8 cellular contexts compared by ENCODE assay signal in genomic region chr16:29848420-29849297, GRCh38. TPM values are rescaled to one million over a fixed set of nuclear protein-coding genes. Genes with fewer than 3 reads are reported as not detected.
DNase-seq lines count a peak whose midpoint lies in the region; ATAC-seq and FAIRE-seq lines count a peak whose summit lies in the region.

No MANE protein-coding gene starts in this region.

- H2BK5ac ChIP-seq in mesendoderm (ENCODE audit: low read length): no peak overlapping the region

- H3K18ac ChIP-seq in mesendoderm (ENCODE audit: low read length): no peak overlapping the region

- H3K9ac ChIP-seq in mesendoderm (ENCODE audit: low read length): no peak overlapping the region

- H3K79me2 ChIP-seq in mesendoderm (ENCODE audit: control insufficient read depth, insufficient read depth, low read length): no peaks in the 10 kb centered on the region

- no peaks in the 10 kb centered on the region for H3K79me1 ChIP-seq in mesendoderm (ENCODE audit: low read length)

- no peak overlapping the region for H2AK5ac ChIP-seq in mesendoderm (ENCODE audit: low read length)

- H3K4me1 Mint-ChIP-seq in effector memory CD8-positive, alpha-beta T cell (ENCODE audit: low read depth in 2 of 2): peaks cover 3 to 6% of the 10 kb centered on the region in 2 donors

- DNase-seq in AG08395 (ENCODE audit: low spot score) (peak; percentile 75), GM19239 (ENCODE audit: insufficient read length, low spot score) (peak; percentile 84), NCI-H69 (lab: John Stamatoyannopoulos, UW) (peak; percentile 84), mesendoderm (peak; percentile 62)
- DNase-seq in activated CD8-positive, alpha-beta memory T cell treated with anti-CD3 and anti-CD28 coated beads for 1 hour (ENCODE audit: extremely low read depth in 1 of 2, low read depth in 1 of 2): peak; percentile 62 to 78
- DNase-seq in effector memory CD8-positive, alpha-beta T cell: peak; percentile 75 to 78 (median 76)
- peak; percentile 75 to 81 for DNase-seq in stimulated activated CD8-positive, alpha-beta memory T cell treated with anti-CD3 and anti-CD28 coated beads, Interleukin-2, amount 100 ng/mL, for 48 hours (ENCODE audit: low read depth in 2 of 2)

- no peaks in the 10 kb centered on the region for H3K36me3 ChIP-seq in mesendoderm (ENCODE audit: control insufficient read depth, insufficient read depth, low read length)

- H3K4me1 ChIP-seq in mesendoderm (ENCODE audit: control insufficient read depth, low read depth, low read length): peaks cover 3% of the 10 kb centered on the region

- peak overlapping the region; percentile 36 to 78 for H3K27ac Mint-ChIP-seq in effector memory CD8-positive, alpha-beta T cell

- no peak overlapping the region for H2BK15ac ChIP-seq in mesendoderm (replicated peaks; ENCODE audit: low read depth)

- H3K27me3 Mint-ChIP-seq in effector memory CD8-positive, alpha-beta T cell: no peaks in the 10 kb centered on the region

- H4K5ac ChIP-seq in mesendoderm (ENCODE audit: low read length): no peak overlapping the region

- no peak overlapping the region for H3K27ac ChIP-seq in mesendoderm (ENCODE audit: low read depth, low read length)

- no peak overlapping the region for H3K4ac ChIP-seq in mesendoderm (ENCODE audit: low read depth, low read length)

- H3K27me3 ChIP-seq in mesendoderm (ENCODE audit: insufficient read depth, low read length, poor library complexity): no peaks in the 10 kb centered on the region

- H3K9me3 Mint-ChIP-seq in effector memory CD8-positive, alpha-beta T cell: no peaks in the 10 kb centered on the region

- peak; percentile 98 for ATAC-seq in effector memory CD8-positive, alpha-beta T cell (replicated peaks)
- ATAC-seq in HG03139 (IDR thresholded peaks at IDR 0.05; ENCODE audit: unreplicated experiment): no peak

- H2BK120ac ChIP-seq in mesendoderm (ENCODE audit: low read depth, low read length): no peak overlapping the region

- H3K4me2 ChIP-seq in mesendoderm (ENCODE audit: low read length): no peak overlapping the region

- peaks cover 39% of the 10 kb centered on the region for H3K36me3 Mint-ChIP-seq in effector memory CD8-positive, alpha-beta T cell (ENCODE audit: insufficient read depth)

- H3K4me3 ChIP-seq in mesendoderm (ENCODE audit: low read length): no peak overlapping the region

- FAIRE-seq in GM19239 (lab: Jason Lieb, UNC): peak; percentile 80

- no peak overlapping the region for H3K4me3 Mint-ChIP-seq in effector memory CD8-positive, alpha-beta T cell

- H3K23ac ChIP-seq in mesendoderm (ENCODE audit: low read length): no peak overlapping the region

- H4K8ac ChIP-seq in mesendoderm (ENCODE audit: low read depth, low read length): no peak overlapping the region

- H3K56ac ChIP-seq in mesendoderm (ENCODE audit: low read length): no peak overlapping the region

- WGBS in mesendoderm (ENCODE audit: extremely low coverage, insufficient coverage, low lambda C conversion rate): no CpG with 5 or more reads among the region's 15 CpGs

RNA-seq across cellular contexts. Expression of gene CDIPT, which starts 14.4 kb away (rescaled TPM):
- 47.5 TPM for polyA plus RNA-seq in mesendoderm (2013, experiment 1 of 2)
- polyA plus RNA-seq in mesendoderm (2013, experiment 2 of 2): 46.8 TPM

RNA-seq across cellular contexts. Expression of gene MVP, which starts 28.4 kb away (rescaled TPM):
- 0.13 TPM for polyA plus RNA-seq in mesendoderm (2013, experiment 1 of 2)
- polyA plus RNA-seq in mesendoderm (2013, experiment 2 of 2): 0.18 TPM

RNA-seq across cellular contexts. Expression of gene PAGR1, which starts 32.7 kb away (rescaled TPM):
- 59.4 TPM for polyA plus RNA-seq in mesendoderm (2013, experiment 1 of 2)
- polyA plus RNA-seq in mesendoderm (2013, experiment 2 of 2): 59.3 TPM

RNA-seq across cellular contexts. Expression of gene PRRT2, which starts 36.7 kb away (rescaled TPM):
- polyA plus RNA-seq in mesendoderm (2013, experiment 1 of 2): 2.4 TPM
- 2.5 TPM for polyA plus RNA-seq in mesendoderm (2013, experiment 2 of 2)

RNA-seq across cellular contexts. Expression of gene MAZ, which starts 42.3 kb away (rescaled TPM):
- polyA plus RNA-seq in mesendoderm (2013, experiment 1 of 2): 156 TPM
- 158 TPM for polyA plus RNA-seq in mesendoderm (2013, experiment 2 of 2)
